1 cellular context compared by ENCODE assay signal in the genomic region with DNA sequence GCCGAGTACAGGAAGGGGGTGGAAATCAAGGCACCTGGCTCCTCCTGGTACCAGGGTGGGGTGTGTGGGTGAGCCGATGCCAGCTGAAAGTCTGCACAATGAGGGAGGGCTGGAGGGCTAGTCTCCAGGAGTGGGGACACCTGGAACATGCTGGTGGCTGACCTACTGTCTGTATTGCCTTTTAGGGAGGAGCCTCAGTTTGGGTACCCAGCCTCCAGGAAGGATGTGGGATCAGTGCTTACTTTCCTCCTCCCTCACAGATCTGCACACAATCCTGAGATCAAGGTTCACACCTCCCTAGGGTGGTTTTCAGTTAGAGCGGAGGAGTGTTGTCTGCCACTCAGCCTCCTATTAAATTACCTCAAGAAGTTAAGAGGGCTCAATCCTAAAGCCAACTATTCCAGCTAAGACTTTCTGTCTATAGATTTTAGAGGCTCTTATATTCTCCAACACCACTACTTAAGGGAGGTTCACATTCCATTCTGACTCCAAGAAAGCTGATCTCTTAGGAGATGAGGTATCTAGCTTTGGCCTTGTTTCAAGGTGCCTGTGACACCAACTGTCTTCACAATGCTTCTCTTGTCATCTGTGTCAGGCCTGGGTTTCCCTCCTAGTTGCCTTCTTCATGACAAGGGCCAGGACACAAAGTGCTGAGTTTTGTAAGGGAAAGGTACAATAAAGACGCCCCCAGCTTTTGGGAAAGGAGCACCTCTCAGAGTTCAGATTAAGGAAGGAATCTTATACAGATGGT.
TF ChIP-seq lines count a peak whose summit lies in the region.

No MANE protein-coding gene starts in this region.

TF ChIP-seq in IMR-90, 13 proteins besides CTCF, POLR2A, EP300 and RAD21:
- TF ChIP-seq MXI1 (IDR thresholded peaks at IDR 0.05; ENCODE audit: borderline replicate concordance, low read depth, low read length) = no peak
